Comparison of ENCODE assay signal across 21 cellular contexts in genomic region chr17:67274466-67274865, GRCh38.
"Had no signal": no experiment of that assay in that cellular context is flagged by ENCODE, and none has a peak within 500 bp of the region (broad histone marks: within the 10 kb centered on the region; RNA-seq: fewer than 3 reads in every experiment).

No MANE protein-coding gene starts in this region.

- DNase-seq: Kasumi-1, MM.1S, NCI-H1105, NCI-H1417, NCI-H1436 treated with DMSO at 0.1 percent for 48 hours, NCI-H1694 treated with DMSO at 0.1 percent for 48 hours, NCI-H1930, NCI-H2081, NCI-H2171, NCI-H226, NCI-H446, NCI-H510A, NCI-H524 treated with DMSO at 0.1 percent for 48 hours, NCI-H69, NCI-H774, Right ventricle myocardium superior, RPMI8226, SIG-M5, SK-N-SH had no signal

- ATAC-seq: K562 had no signal

- H3K27ac ChIP-seq: KMS-11 had no signal

- H3K9me3 ChIP-seq: SK-N-SH had no signal

- H3K4me3 ChIP-seq: K562 had no signal
